Comparison of ENCODE assay signal across 32 cellular contexts in the genomic region with DNA sequence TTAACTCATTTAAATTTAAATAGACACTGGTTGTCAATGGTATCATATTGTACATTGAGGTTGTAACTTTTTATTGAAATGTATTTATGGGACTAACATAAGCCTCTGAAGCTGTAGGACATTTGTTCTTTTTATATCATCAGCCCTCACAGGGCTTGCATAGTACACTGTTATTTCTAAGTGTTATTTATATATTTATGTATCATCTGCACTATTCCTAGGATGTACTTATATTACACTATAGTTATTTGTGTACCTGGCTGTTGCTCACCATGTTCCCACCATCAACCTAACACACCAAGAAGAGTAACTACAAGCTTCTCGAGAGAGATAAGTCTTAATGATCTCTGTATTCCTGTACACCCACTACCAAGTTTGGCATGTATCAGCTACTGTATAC.
"Had no signal": no experiment of that assay in that cellular context is flagged by ENCODE, and none has a peak within 500 bp of the region (broad histone marks: within the 10 kb centered on the region; RNA-seq: fewer than 3 reads in every experiment).

No MANE protein-coding gene starts in this region.

- H3K27ac ChIP-seq: KMS-11 had no signal

- DNase-seq: Karpas-422, Kasumi-1, KG1, MG63, MM.1S, MV-4-11, NCI-H1048, NCI-H1092, NCI-H1092 treated with DMSO at 0.1 percent for 48 hours, NCI-H1105, NCI-H1105 treated with DMSO at 0.1 percent for 48 hours, NCI-H1417, NCI-H1417 treated with DMSO at 0.1 percent for 48 hours, NCI-H1436, NCI-H1436 treated with DMSO at 0.1 percent for 48 hours, NCI-H146, NCI-H1694, NCI-H1694 treated with DMSO at 0.1 percent for 48 hours, NCI-H187, NCI-H187 treated with DMSO at 0.1 percent for 48 hours, NCI-H1930, NCI-H2029, NCI-H2029 treated with DMSO at 0.1 percent for 48 hours, NCI-H2081 treated with DMSO at 0.1 percent for 48 hours, NCI-H2107, NCI-H2171, NCI-H2171 treated with DMSO at 0.1 percent for 48 hours, NCI-H2227 treated with DMSO at 0.1 percent for 48 hours, NCI-H226, NCI-H345, NCI-H510A had no signal

- H3K27me3 ChIP-seq: MG63 had no signal

- H3K36me3 ChIP-seq: MG63 had no signal

- H3K9me3 ChIP-seq: MG63 had no signal

- H3K4me3 ChIP-seq: MG63 had no signal
